ENCODE assay signal across 22 cellular contexts in genomic region chr17:55279788-55280579, GRCh38. TPM values are rescaled to one million over a fixed set of nuclear protein-coding genes. Genes with fewer than 3 reads are reported as not detected.
DNase-seq lines count a peak whose midpoint lies in the region; ATAC-seq and TF ChIP-seq lines count a peak whose summit lies in the region.
"Had no signal": no experiment of that assay in that cellular context is flagged by ENCODE, and none has a peak within 500 bp of the region (broad histone marks: within the 10 kb centered on the region; RNA-seq: fewer than 3 reads in every experiment).

No MANE protein-coding gene starts in this region.

- H3K36me3 ChIP-seq in right atrium auricular region (no peaks in the 10 kb centered on the region), heart left ventricle (peaks cover 0 to 3% (median 0%) of the 10 kb centered on the region in 9 donors), rectal smooth muscle tissue (ENCODE audit: control insufficient read depth, insufficient read depth, low read length) (peaks cover 2% of the 10 kb centered on the region), aorta (ENCODE audit: control insufficient read depth in 1 of 2, insufficient read depth in 2 of 2, low read length in 1 of 2) (no peaks in the 10 kb centered on the region)
- H3K36me3 ChIP-seq: BLaER1 had no signal

- H3K9me3 ChIP-seq in right atrium auricular region (no peaks in the 10 kb centered on the region), heart left ventricle (no peaks in the 10 kb centered on the region), aorta (ENCODE audit: control insufficient read depth, low read length) (no peaks in the 10 kb centered on the region)
- H3K9me3 ChIP-seq: BLaER1, SK-N-SH had no signal

- DNase-seq in right atrium auricular region (ENCODE audit: low spot score) (no peak), heart left ventricle (no peak), dorsolateral prefrontal cortex (no peak), aorta (no peak), T-helper 2 cell (no peak), GOT3 (lab: John Stamatoyannopoulos, UW) (no peak)
- DNase-seq: CD4-positive, CD25-positive, alpha-beta regulatory T cell; GM23248; H9; Kasumi-1; NCI-H1105; NCI-H146; NCI-H1930; NCI-H2107; NCI-H446; NCI-H526 treated with DMSO at 0.1 percent for 48 hours; OCI-M1; SK-N-SH had no signal

- H3K4me3 ChIP-seq in right atrium auricular region (no peak overlapping the region), heart left ventricle (no peak overlapping the region), dorsolateral prefrontal cortex (no peak overlapping the region), rectal smooth muscle tissue (ENCODE audit: low read length) (no peak overlapping the region), aorta (ENCODE audit: low read length in 2 of 2) (no peak overlapping the region)
- H3K4me3 ChIP-seq: BLaER1, GM23248, K562 had no signal

- ATAC-seq in heart left ventricle (no peak), aorta (ENCODE audit: low FRiP score) (no peak)
- ATAC-seq: K562 had no signal

- H3K4me1 ChIP-seq in right atrium auricular region (peaks cover 0 to 81% of the 10 kb centered on the region in 2 donors), heart left ventricle (peaks cover 0 to 86% (median 60%) of the 10 kb centered on the region in 12 donors), rectal smooth muscle tissue (ENCODE audit: control insufficient read depth, insufficient read depth, low read length) (peaks cover 60% of the 10 kb centered on the region), aorta (ENCODE audit: control insufficient read depth in 1 of 2, insufficient read depth in 2 of 2, low read length in 2 of 2) (peaks cover 10 to 43% of the 10 kb centered on the region in 2 donors)
- H3K4me1 ChIP-seq: BLaER1 had no signal

- no peak for TF ChIP-seq POLR2A in heart left ventricle (IDR thresholded peaks at IDR 0.05)

- no peaks in the 10 kb centered on the region for H3K27me3 ChIP-seq in right atrium auricular region
- no peaks in the 10 kb centered on the region for H3K27me3 ChIP-seq in heart left ventricle
- no peaks in the 10 kb centered on the region for H3K27me3 ChIP-seq in dorsolateral prefrontal cortex
- H3K27me3 ChIP-seq in rectal smooth muscle tissue (ENCODE audit: control insufficient read depth, insufficient read depth, low read length), result no peaks in the 10 kb centered on the region
- H3K27me3 ChIP-seq in aorta (ENCODE audit: control insufficient read depth in 1 of 2, insufficient read depth in 2 of 2, low read length in 1 of 2), result no peaks in the 10 kb centered on the region
- H3K27me3 ChIP-seq: BLaER1 had no signal

- intact Hi-C loops in heart left ventricle (cut with DNase I), result loop anchor here in 3 of 10 donors (5.0 to 10.0 kb wide), 3 partner anchors 43 to 145 kb away; partner anchors contain the start of gene MMD (in 1 of the 3)
- intact Hi-C loops in dorsolateral prefrontal cortex (cut with DNase I), result no loop called here
- intact Hi-C loops in aorta (cut with DNase I), result no loop called here

- TF ChIP-seq CTCF in right atrium auricular region (IDR thresholded peaks at IDR 0.05) (no peak), heart left ventricle (IDR thresholded peaks at IDR 0.05) (no peak), dorsolateral prefrontal cortex (IDR thresholded peaks at IDR 0.05 in 54 of 56, conservative IDR thresholded peaks at IDR 0.05 in 2 of 56; ENCODE audit: low read depth in 1 of 56, partially characterized antibody in 56 of 56) (no peak)

- 97 to 100% (median 97%) methylated on average over 2 of the region's 2 CpGs for WGBS in heart left ventricle, 4 donors
- 96 to 99% methylated on average over 2 of the region's 2 CpGs for WGBS in aorta, 2 donors

- no peak overlapping the region for H3K9ac ChIP-seq in rectal smooth muscle tissue (ENCODE audit: low read length)
- H3K9ac ChIP-seq: BLaER1, GM23248, SK-N-SH had no signal

- H3K27ac ChIP-seq in right atrium auricular region (peak overlapping the region; percentile 89 to 95), heart left ventricle (peak overlapping the region in 1 of 12 donors; percentile 86), dorsolateral prefrontal cortex (peak overlapping the region in 49 of 59 donors; percentile 3 to 95 (median 85)), rectal smooth muscle tissue (ENCODE audit: low read depth, low read length) (peak overlapping the region; percentile 37), aorta (ENCODE audit: low read depth in 1 of 2, low read length in 2 of 2) (peak overlapping the region; percentile 28 to 78)
- H3K27ac ChIP-seq: BLaER1, GM23248 had no signal

RNA-seq across cellular contexts. Expression of gene HLF, which starts 15.2 kb away (rescaled TPM):
- 10 to 100 TPM; 36.9 to 38.4 TPM for total RNA-seq in right atrium auricular region
- total RNA-seq in heart left ventricle, result 10 to 100 TPM in 7 of 9 donors, 1 to 10 TPM in 2; 7.5 to 46.3 (median 28.7) TPM
- polyA plus RNA-seq in heart left ventricle, result 1 to 10 TPM; 5.3 to 6.9 TPM
- total RNA-seq in dorsolateral prefrontal cortex, result 100 to 1,000 TPM in 94 of 120 experiments, 10 to 100 TPM in 26; 36.7 to 194 (median 124) TPM
- 10 to 100 TPM in 1 of 2 donors, 1 to 10 TPM in 1; 5.8 to 12.4 TPM for total RNA-seq in aorta
- 10 to 100 TPM in 1 of 2 donors, 1 to 10 TPM in 1; 2.0 to 11.8 TPM for polyA plus RNA-seq in aorta
- total RNA-seq: GM23248 had no signal
- polyA plus RNA-seq: AG04450 had no signal
